ENCODE assay signal across 34 cellular contexts in the genomic region with DNA sequence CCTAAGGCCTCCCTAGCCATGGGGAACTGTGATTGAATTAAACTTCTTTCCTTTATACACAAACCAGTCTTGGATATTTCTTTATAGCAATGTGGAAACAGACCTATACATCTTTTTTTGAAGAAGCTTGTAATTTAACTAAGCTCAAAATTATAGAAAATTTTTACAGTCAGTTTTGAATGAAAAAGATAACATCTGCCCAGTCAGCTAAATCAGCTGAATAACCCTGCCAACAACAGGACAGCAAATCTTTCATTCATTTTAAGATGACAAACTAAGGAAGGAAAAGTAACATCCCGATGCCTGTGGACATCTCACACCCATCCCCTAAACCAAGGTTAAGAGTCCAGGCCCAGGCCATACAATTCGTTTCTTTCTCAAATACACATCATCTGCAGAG.
"Had no signal": no experiment of that assay in that cellular context is flagged by ENCODE, and none has a peak within 500 bp of the region (broad histone marks: within the 10 kb centered on the region; RNA-seq: fewer than 3 reads in every experiment).

No MANE protein-coding gene starts in this region.

- DNase-seq: Karpas-422, Kasumi-1, MG63, MM.1S, MV-4-11, NCI-H1048, NCI-H1092, NCI-H1092 treated with DMSO at 0.1 percent for 48 hours, NCI-H1105, NCI-H1105 treated with DMSO at 0.1 percent for 48 hours, NCI-H1417, NCI-H1417 treated with DMSO at 0.1 percent for 48 hours, NCI-H1436, NCI-H1436 treated with DMSO at 0.1 percent for 48 hours, NCI-H146, NCI-H1694, NCI-H1694 treated with DMSO at 0.1 percent for 48 hours, NCI-H187, NCI-H187 treated with DMSO at 0.1 percent for 48 hours, NCI-H2029, NCI-H2029 treated with DMSO at 0.1 percent for 48 hours, NCI-H2081, NCI-H2081 treated with DMSO at 0.1 percent for 48 hours, NCI-H2107, NCI-H2171, NCI-H2171 treated with DMSO at 0.1 percent for 48 hours, NCI-H2227 treated with DMSO at 0.1 percent for 48 hours, NCI-H226, NCI-H345, NCI-H446, NCI-H446 treated with DMSO at 0.1 percent for 48 hours, NCI-H510A, NCI-H510A treated with DMSO at 0.1 percent for 48 hours, NCI-H524 had no signal

- H3K4me3 ChIP-seq: MG63 had no signal

- H3K36me3 ChIP-seq: MG63 had no signal

- H3K27me3 ChIP-seq: MG63 had no signal

- H3K9me3 ChIP-seq: MG63 had no signal
